In genomic region chr12:4787965-4788364, GRCh38 we compare ENCODE assay signal across 21 cellular contexts.
DNase-seq lines count a peak whose midpoint lies in the region; ATAC-seq and TF ChIP-seq lines count a peak whose summit lies in the region.
"Had no signal": no experiment of that assay in that cellular context is flagged by ENCODE, and none has a peak within 500 bp of the region (broad histone marks: within the 10 kb centered on the region; RNA-seq: fewer than 3 reads in every experiment).

No MANE protein-coding gene starts in this region.

- H2BK120ac ChIP-seq in H9 (ENCODE audit: low read depth, low read length, poor library complexity, severe bottlenecking): no peak overlapping the region

- no peaks in the 10 kb centered on the region for H3K4me1 ChIP-seq in H9 (ENCODE audit: insufficient read depth, low read length)
- no peaks in the 10 kb centered on the region for H3K4me1 ChIP-seq in HEK293 (ENCODE audit: control insufficient read depth, insufficient read depth, low read length)
- H3K4me1 ChIP-seq: BE2C had no signal

- H3K79me2 ChIP-seq in H9 (ENCODE audit: insufficient read depth, low read length): no peaks in the 10 kb centered on the region
- no peaks in the 10 kb centered on the region for H3K79me2 ChIP-seq in neural cell (replicated peaks; ENCODE audit: insufficient read depth, low read length)

- H3K27ac Mint-ChIP-seq in H9: peak overlapping the region in 2 of 3 experiments; percentile 41 to 81; a peak in 2 of 7 replicates
- H3K27ac Mint-ChIP-seq in glutamatergic neuron (ENCODE audit: unreplicated experiment): peak overlapping the region; percentile 88
- no peak overlapping the region for H3K27ac Mint-ChIP-seq in activated naive CD8-positive, alpha-beta T cell treated with anti-CD3 and anti-CD28 coated beads for 36 hours
- H3K27ac Mint-ChIP-seq: CD4-positive, CD25-positive, alpha-beta regulatory T cell had no signal

- H4K5ac ChIP-seq in H9 (ENCODE audit: insufficient read length, low read depth, low read length): no peak overlapping the region

- no peak overlapping the region for H3K56ac ChIP-seq in H9 (ENCODE audit: insufficient read length, low read depth, low read length)

- WGBS in H9 (ENCODE audit: extremely low coverage, insufficient read length, low lambda C conversion rate): no CpG with 5 or more reads among the region's 7 CpGs

- H3K79me1 ChIP-seq in H9 (ENCODE audit: insufficient read depth, low read depth, low read length, poor library complexity, severe bottlenecking): no peaks in the 10 kb centered on the region

- TF ChIP-seq CTCF in H9 (conservative IDR thresholded peaks at IDR 0.05): no peak
- no peak for TF ChIP-seq CTCF in HEK293 (tag by site-specific recombination; IDR thresholded peaks at IDR 0.05)
- no peak for TF ChIP-seq CTCF in glutamatergic neuron (IDR thresholded peaks at IDR 0.05; ENCODE audit: partially characterized antibody, unreplicated experiment)
- TF ChIP-seq CTCF in neural cell (IDR thresholded peaks at IDR 0.05; ENCODE audit: poor library complexity, severe bottlenecking): no peak

- no peak overlapping the region for H2AK5ac ChIP-seq in H9 (ENCODE audit: insufficient read length, low read length)

- no peak overlapping the region for H2BK12ac ChIP-seq in H9 (ENCODE audit: insufficient read length, low read depth, low read length)

- H3K9ac ChIP-seq in H9 (ENCODE audit: extremely low read depth, insufficient read length, low read length) (no peak overlapping the region), neural cell (ENCODE audit: low read length) (peak overlapping the region; percentile 2)

- no peak for ATAC-seq in Right ventricle myocardium inferior
- ATAC-seq: GM12878 had no signal

- H3K27me3 Mint-ChIP-seq in H9 (ENCODE audit: low read depth): no peaks in the 10 kb centered on the region; the same call in 1 of the 2 replicates
- H3K27me3 Mint-ChIP-seq in glutamatergic neuron (ENCODE audit: unreplicated experiment): no peaks in the 10 kb centered on the region
- H3K27me3 Mint-ChIP-seq in activated naive CD8-positive, alpha-beta T cell treated with anti-CD3 and anti-CD28 coated beads for 36 hours: no peaks in the 10 kb centered on the region

- no peak for TF ChIP-seq RAD21 in neural cell (conservative IDR thresholded peaks at IDR 0.05)

- H3K9me3 Mint-ChIP-seq in H9 (peaks cover 8 to 11% of the 10 kb centered on the region in 2 experiments; a peak in 3 of 5 replicates), glutamatergic neuron (ENCODE audit: unreplicated experiment) (peaks cover under 1% of the 10 kb centered on the region)
- H3K9me3 Mint-ChIP-seq in activated naive CD8-positive, alpha-beta T cell treated with anti-CD3 and anti-CD28 coated beads for 36 hours: peaks cover 2% of the 10 kb centered on the region

- H3K4me3 Mint-ChIP-seq in H9 (no peak overlapping the region), glutamatergic neuron (ENCODE audit: unreplicated experiment) (peak overlapping the region; percentile 43)
- no peak overlapping the region for H3K4me3 Mint-ChIP-seq in activated naive CD8-positive, alpha-beta T cell treated with anti-CD3 and anti-CD28 coated beads for 36 hours
- H3K4me3 Mint-ChIP-seq: CD4-positive, CD25-positive, alpha-beta regulatory T cell; CD8-positive, alpha-beta memory T cell had no signal

- no peak overlapping the region for H4K8ac ChIP-seq in H9 (replicated peaks; ENCODE audit: insufficient read length, low read depth, low read length)

- H3T11ph ChIP-seq in H9 (ENCODE audit: low read length): no peak overlapping the region

- H3K27me3 ChIP-seq in H9 (ENCODE audit: insufficient read depth, low read length) (no peaks in the 10 kb centered on the region), neural cell (ENCODE audit: insufficient read depth, low read depth, low read length) (no peaks in the 10 kb centered on the region)

- no peak overlapping the region for H3K27ac ChIP-seq in H9 (ENCODE audit: insufficient read length, low read depth, low read length)
- no peak overlapping the region for H3K27ac ChIP-seq in HEK293 (ENCODE audit: extremely low read depth, low read depth, low read length)
- H3K27ac ChIP-seq in neural cell (ENCODE audit: low read length): peak overlapping the region; percentile 16

- H2AFZ ChIP-seq in H9 (ENCODE audit: low read length): no peak overlapping the region
- H2AFZ ChIP-seq in neural cell (ENCODE audit: low read depth, low read length): no peak overlapping the region

- DNase-seq in H9: peak; percentile 21
- peak; percentile 63 for DNase-seq in glutamatergic neuron
- no peak for DNase-seq in Right ventricle myocardium inferior (ENCODE audit: missing footprints)
- DNase-seq in activated T-cell treated with anti-CD3 and anti-CD28 coated beads for 4 hours: no peak
- DNase-seq in activated naive CD8-positive, alpha-beta T cell treated with anti-CD3 and anti-CD28 coated beads for 36 hours: no peak
- DNase-seq in NCI-H146 treated with DMSO at 0.1 percent for 48 hours (lab: John Stamatoyannopoulos, UW; ENCODE audit: unreplicated experiment): no peak
- DNase-seq: ACHN; BE2C; C1 segment of cervical spinal cord; CD4-positive, CD25-positive, alpha-beta regulatory T cell; CD8-positive, alpha-beta memory T cell; COR-L47; DMS 273 treated with DMSO at 0.1 percent for 48 hours; DMS53; DND-41; EL; GOT3; H7 had no signal

- H4K20me1 ChIP-seq in H9 (ENCODE audit: control insufficient read depth, insufficient read depth, insufficient read length) (no peaks in the 10 kb centered on the region), neural cell (ENCODE audit: insufficient read depth) (no peaks in the 10 kb centered on the region)

- H3K18ac ChIP-seq in H9 (ENCODE audit: insufficient read length, low read depth, low read length): no peak overlapping the region

- POLR2A ChIA-PET in HEK293 (lab: Yijun Ruan, JAX): no interaction called here

- no peaks in the 10 kb centered on the region for H3K9me2 ChIP-seq in neural cell (ENCODE audit: insufficient read depth, low read length)

- no peak overlapping the region for H4K91ac ChIP-seq in H9 (ENCODE audit: insufficient read length, low read depth, low read length)

- peaks cover 6% of the 10 kb centered on the region for H3F3A ChIP-seq in neural cell (ENCODE audit: insufficient read depth, low read length, poor library complexity, severe bottlenecking)

- H2BK15ac ChIP-seq in H9 (ENCODE audit: low read depth, low read length): no peak overlapping the region

- H3K9me3 ChIP-seq in H9 (ENCODE audit: control insufficient read depth, low read depth, low read length): no peaks in the 10 kb centered on the region
- H3K9me3 ChIP-seq in HEK293 (ENCODE audit: control insufficient read depth, insufficient read depth, low read depth, low read length): no peaks in the 10 kb centered on the region
- no peaks in the 10 kb centered on the region for H3K9me3 ChIP-seq in neural cell (ENCODE audit: low read length)

- H2BK20ac ChIP-seq in H9 (ENCODE audit: low read depth, low read length, poor library complexity, severe bottlenecking): no peak overlapping the region

- no peak overlapping the region for H3K4ac ChIP-seq in H9 (ENCODE audit: low read depth, low read length)

- H3K36me3 ChIP-seq in HEK293 (ENCODE audit: control insufficient read depth in 2 of 2, insufficient read depth in 1 of 2, low read length in 2 of 2) (no peaks in the 10 kb centered on the region), neural cell (ENCODE audit: insufficient read depth, low read length) (peaks cover 9% of the 10 kb centered on the region)
- H3K36me3 ChIP-seq: BE2C had no signal

- TF ChIP-seq EP300 in neural cell (conservative IDR thresholded peaks at IDR 0.05; ENCODE audit: poor library complexity, severe bottlenecking): peak; percentile 43

- CTCF ChIA-PET in HEK293 (lab: Yijun Ruan, JAX): interaction anchor here (1.2 kb wide), 1 partner anchor 30 kb away, joined by 6 read pairs; no protein-coding TSS in a partner anchor

- H3K14ac ChIP-seq in H9 (ENCODE audit: insufficient read depth, low read length): no peak overlapping the region

- H2BK5ac ChIP-seq in H9 (ENCODE audit: insufficient read length, low read length): no peak overlapping the region

- H3K4me3 ChIP-seq in HEK293 (ENCODE audit: low read depth, low read length): no peak overlapping the region
- peak overlapping the region; percentile 26 for H3K4me3 ChIP-seq in neural cell (ENCODE audit: low read length)
- H3K4me3 ChIP-seq: GM12878 had no signal

- H3K4me2 ChIP-seq in H9 (ENCODE audit: insufficient read depth, insufficient read length, low read length): no peak overlapping the region
- H3K4me2 ChIP-seq in neural cell (ENCODE audit: low read length): no peak overlapping the region

- peaks cover 5 to 10% (median 7%) of the 10 kb centered on the region in 3 experiments; a peak in 5 of 7 replicates for H3K36me3 Mint-ChIP-seq in H9 (ENCODE audit: insufficient read depth in 1 of 3, low read depth in 3 of 3)
- peaks cover 26% of the 10 kb centered on the region for H3K36me3 Mint-ChIP-seq in glutamatergic neuron (ENCODE audit: unreplicated experiment)
- H3K36me3 Mint-ChIP-seq in activated naive CD8-positive, alpha-beta T cell treated with anti-CD3 and anti-CD28 coated beads for 36 hours: peaks cover 1% of the 10 kb centered on the region

- H3K23me2 ChIP-seq in H9 (ENCODE audit: insufficient read length, low read depth, low read length, poor library complexity, severe bottlenecking): no peaks in the 10 kb centered on the region

- intact Hi-C loops in Right ventricle myocardium inferior (cut with DNase I): no loop called here

- H3K4me1 Mint-ChIP-seq in H9 (no peaks in the 10 kb centered on the region), glutamatergic neuron (ENCODE audit: low read depth, unreplicated experiment) (peaks cover 30% of the 10 kb centered on the region)
- H3K4me1 Mint-ChIP-seq in activated naive CD8-positive, alpha-beta T cell treated with anti-CD3 and anti-CD28 coated beads for 36 hours: no peaks in the 10 kb centered on the region
- H3K4me1 Mint-ChIP-seq: CD4-positive, CD25-positive, alpha-beta regulatory T cell; CD8-positive, alpha-beta memory T cell had no signal

- H3K23ac ChIP-seq in H9 (ENCODE audit: insufficient read length, low read depth, low read length): no peak overlapping the region

TF ChIP-seq in HEK293, 187 proteins besides CTCF, POLR2A, EP300 and RAD21:
- TF ChIP-seq ZIC2 (tag by site-specific recombination; IDR thresholded peaks at IDR 0.05): peak; percentile 32
- no peak for TF ChIP-seq IKZF3 (tag by site-specific recombination; IDR thresholded peaks at IDR 0.05)
TF ChIP-seq in HEK293: peak in this region for 1.

TF ChIP-seq in neural cell, 6 proteins besides CTCF, POLR2A, EP300 and RAD21 (continues in another document):
- TF ChIP-seq POLR2AphosphoS5 (IDR thresholded peaks at IDR 0.05): peak; percentile 90
- no peak for TF ChIP-seq SMC3 (conservative IDR thresholded peaks at IDR 0.05; ENCODE audit: poor library complexity)
- TF ChIP-seq MXI1 (conservative IDR thresholded peaks at IDR 0.05; ENCODE audit: poor library complexity, severe bottlenecking): no peak

Comparison
In these comparisons a context has a peak if more than half of its experiments do, and no peak if none do; other contexts are left out.
1. DNase-seq: peak in H9 (single experiment) and glutamatergic neuron (single experiment); none in Right ventricle myocardium inferior (single experiment), activated T-cell treated with anti-CD3 and anti-CD28 coated beads for 4 hours (single experiment), activated naive CD8-positive, alpha-beta T cell treated with anti-CD3 and anti-CD28 coated beads for 36 hours (single experiment) and NCI-H146 treated with DMSO at 0.1 percent for 48 hours (single experiment).